ENCODE assay signal across 26 cellular contexts in the genomic region with DNA sequence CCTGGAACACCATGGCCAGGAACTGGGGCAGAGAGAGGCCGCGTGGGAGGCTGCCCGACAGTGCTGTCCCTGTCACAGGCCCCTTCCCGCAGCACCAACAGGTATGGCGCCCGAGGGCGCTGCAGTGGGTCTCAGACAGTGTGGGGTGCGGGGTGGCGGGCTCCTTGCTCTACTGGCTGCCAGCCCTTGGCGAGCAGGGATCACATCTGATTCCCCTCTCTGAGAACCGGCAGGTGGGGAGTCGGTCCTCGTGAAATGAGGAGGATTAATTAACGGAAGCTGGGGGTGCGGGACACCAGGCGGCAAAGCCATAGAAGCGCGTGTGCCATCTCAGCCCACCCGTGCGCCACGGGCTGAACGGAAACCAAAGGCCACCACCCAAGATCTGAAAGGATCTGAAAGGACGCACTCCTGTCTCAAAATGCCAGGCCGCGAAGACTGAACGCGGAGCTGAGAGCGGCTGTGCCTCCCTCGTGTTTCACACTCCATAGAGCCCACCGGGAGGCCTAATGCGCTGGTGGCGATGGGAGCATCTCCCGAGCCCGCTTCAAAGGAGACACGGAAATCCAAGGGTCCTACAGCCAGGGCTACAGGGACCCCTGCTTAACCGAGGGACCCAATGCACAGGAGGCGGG. TPM values are rescaled to one million over a fixed set of nuclear protein-coding genes. Genes with fewer than 3 reads are reported as not detected.
DNase-seq lines count a peak whose midpoint lies in the region; ATAC-seq, FAIRE-seq and TF ChIP-seq lines count a peak whose summit lies in the region.
"Had no signal": no experiment of that assay in that cellular context is flagged by ENCODE, and none has a peak within 500 bp of the region (broad histone marks: within the 10 kb centered on the region; RNA-seq: fewer than 3 reads in every experiment).

No MANE protein-coding gene starts in this region.

- H3K27ac ChIP-seq in K562 (ENCODE audit: extremely low read depth, low read depth, low read length) = no peak overlapping the region
- no peak overlapping the region for H3K27ac ChIP-seq in kidney (ENCODE audit: low read depth in 2 of 2, low read length in 2 of 2)
- H3K27ac ChIP-seq: BLaER1 had no signal

- TF ChIP-seq EP300 in K562 (IDR thresholded peaks at IDR 0.05; ENCODE audit: low read length) = no peak

- H3K9me3 ChIP-seq in K562 (replicated peaks; ENCODE audit: control insufficient read depth, insufficient read depth, low read depth, low read length) (no peaks in the 10 kb centered on the region), kidney (ENCODE audit: control insufficient read depth in 1 of 2, low read length in 2 of 2) (no peaks in the 10 kb centered on the region)
- H3K9me3 ChIP-seq: BE2C, BLaER1 had no signal

- CTCF ChIA-PET in K562 (lab: Yijun Ruan, JAX; ENCODE audit: low intra/inter-chr PET ratio) = no interaction called here

- DNase-seq in K562 (ENCODE audit: extremely low read depth in 1 of 4, low spot score in 3 of 4) (no peak), endothelial cell (ENCODE audit: low spot score) (no peak), kidney (peak; percentile 61), GM03348 (ENCODE audit: low spot score) (no peak)
- DNase-seq in activated T-cell treated with anti-CD3 and anti-CD28 coated beads, Interleukin-2, amount 50 U/mL, for 24 hours = no peak
- DNase-seq: 8988T; ACHN; BE2C; C1 segment of cervical spinal cord; CD4-positive, alpha-beta memory T cell; CD4-positive, CD25-positive, alpha-beta regulatory T cell; CD8-positive, alpha-beta memory T cell; COR-L47; DMS 273 treated with DMSO at 0.1 percent for 48 hours; DMS153; DMS53; DMS79; DND-41; EL; GDM1 had no signal

- no peak for FAIRE-seq in K562 (lab: Jason Lieb, UNC)
- no peak for FAIRE-seq in kidney (lab: Jason Lieb, UNC)
- FAIRE-seq: A204.1, GM12891, GM19239 had no signal

- ATAC-seq in K562 = no peak

- POLR2A ChIA-PET in K562 (lab: Yijun Ruan, JAX) = interaction anchor here (0.6 to 1.5 kb wide), 3 partner anchors 8 to 250 kb away, joined by 3 to 4 read pairs (median 3); no protein-coding TSS in a partner anchor

- H3K27ac Mint-ChIP-seq in endothelial cell (ENCODE audit: unreplicated experiment) = no peak overlapping the region
- H3K27ac Mint-ChIP-seq in activated T-cell treated with anti-CD3 and anti-CD28 coated beads, Interleukin-2, amount 50 U/mL, for 24 hours = no peak overlapping the region
- H3K27ac Mint-ChIP-seq: CD14-positive monocyte; CD4-positive, alpha-beta memory T cell; CD4-positive, CD25-positive, alpha-beta regulatory T cell; CD8-positive, alpha-beta memory T cell had no signal

- intact Hi-C loops in K562 (cut with micrococcal nuclease) = no loop called here
- intact Hi-C loops in kidney (cut with DNase I) = no loop called here

- no peak for TF ChIP-seq POLR2A in K562 (conservative IDR thresholded peaks at IDR 0.05)

- H3K4me3 ChIP-seq in K562 (no peak overlapping the region), kidney (ENCODE audit: low read length in 2 of 2) (no peak overlapping the region)
- H3K4me3 ChIP-seq: BLaER1 had no signal

- H3K9ac ChIP-seq in K562 (ENCODE audit: insufficient read depth in 1 of 2, low read depth in 2 of 2, low read length in 2 of 2) (peak overlapping the region in 1 of 2 experiments; percentile 7; a peak in 1 of 4 replicates), kidney (ENCODE audit: low read length in 2 of 2) (no peak overlapping the region)
- H3K9ac ChIP-seq: BLaER1 had no signal

- no peak for TF ChIP-seq CTCF in K562 (IDR thresholded peaks at IDR 0.05 in 2 of 3, conservative IDR thresholded peaks at IDR 0.05 in 1 of 3; ENCODE audit: insufficient read depth in 2 of 3, low read depth in 1 of 3, low read length in 3 of 3)
- TF ChIP-seq CTCF in endothelial cell (IDR thresholded peaks at IDR 0.05; ENCODE audit: unreplicated experiment) = no peak
- no peak for TF ChIP-seq CTCF in kidney (IDR thresholded peaks at IDR 0.05; ENCODE audit: borderline replicate concordance, extremely low read depth, insufficient read depth)

- H3K9me1 ChIP-seq in K562 (ENCODE audit: control insufficient read depth, insufficient read depth, low read length) = no peaks in the 10 kb centered on the region

- H2AFZ ChIP-seq in K562 (ENCODE audit: low read depth, low read length) = no peak overlapping the region

- no peaks in the 10 kb centered on the region for H3K9me3 Mint-ChIP-seq in endothelial cell (ENCODE audit: unreplicated experiment)
- no peaks in the 10 kb centered on the region for H3K9me3 Mint-ChIP-seq in activated T-cell treated with anti-CD3 and anti-CD28 coated beads, Interleukin-2, amount 50 U/mL, for 24 hours
- H3K9me3 Mint-ChIP-seq: CD14-positive monocyte; CD4-positive, alpha-beta memory T cell; CD4-positive, CD25-positive, alpha-beta regulatory T cell; CD8-positive, alpha-beta memory T cell had no signal

- BruUV-seq in K562 (replicated peaks; lab: Mats Ljungman, UMichigan) = no TSS peak

- no peak for TF ChIP-seq RAD21 in K562 (CRISPR knock-in tag; conservative IDR thresholded peaks at IDR 0.05 in 1 of 2, IDR thresholded peaks at IDR 0.05 in 1 of 2)

- peaks cover 8% of the 10 kb centered on the region for H3K27me3 Mint-ChIP-seq in endothelial cell (ENCODE audit: unreplicated experiment)
- H3K27me3 Mint-ChIP-seq in activated T-cell treated with anti-CD3 and anti-CD28 coated beads, Interleukin-2, amount 50 U/mL, for 24 hours = no peaks in the 10 kb centered on the region
- H3K27me3 Mint-ChIP-seq: CD4-positive, alpha-beta memory T cell; CD4-positive, CD25-positive, alpha-beta regulatory T cell had no signal

- H3K36me3 Mint-ChIP-seq in endothelial cell (ENCODE audit: low read depth, unreplicated experiment) = peaks cover 17% of the 10 kb centered on the region
- H3K36me3 Mint-ChIP-seq in activated T-cell treated with anti-CD3 and anti-CD28 coated beads, Interleukin-2, amount 50 U/mL, for 24 hours (ENCODE audit: low read depth) = peaks cover 69% of the 10 kb centered on the region

- no peak overlapping the region for H3K4me2 ChIP-seq in K562 (ENCODE audit: insufficient read depth, low read length)
- H3K4me2 ChIP-seq: BLaER1 had no signal

- H3K4me1 ChIP-seq in K562 (replicated peaks in 1 of 2; ENCODE audit: control insufficient read depth in 2 of 2, insufficient read depth in 2 of 2, low read length in 2 of 2) (peaks cover 0 to 12% of the 10 kb centered on the region in 2 experiments; a peak in 2 of 5 replicates), kidney (ENCODE audit: control insufficient read depth in 1 of 2, insufficient read depth in 1 of 2, low read depth in 1 of 2, low read length in 2 of 2) (no peaks in the 10 kb centered on the region)
- H3K4me1 ChIP-seq: BE2C had no signal

- peak overlapping the region; percentile 67 for H3K4me3 Mint-ChIP-seq in endothelial cell (ENCODE audit: unreplicated experiment)
- no peak overlapping the region for H3K4me3 Mint-ChIP-seq in activated T-cell treated with anti-CD3 and anti-CD28 coated beads, Interleukin-2, amount 50 U/mL, for 24 hours
- H3K4me3 Mint-ChIP-seq: CD14-positive monocyte; CD4-positive, alpha-beta memory T cell had no signal

- in situ Hi-C loops in K562 (cut with MboI) = no loop called here

- 94% methylated on average over 32 of the region's 37 CpGs for WGBS in K562 (ENCODE audit: insufficient coverage, low coverage, missing lambda C conversion rate)

- H3K36me3 ChIP-seq in K562 (ENCODE audit: control insufficient read depth, insufficient read depth, low read length) = peaks cover 80% of the 10 kb centered on the region; the same call in 2 of the 3 replicates
- H3K36me3 ChIP-seq in kidney (ENCODE audit: control insufficient read depth in 1 of 2, insufficient read depth in 2 of 2, low read length in 2 of 2) = peaks cover 5 to 14% of the 10 kb centered on the region in 2 donors

- H3K79me2 ChIP-seq in K562 (ENCODE audit: control insufficient read depth, insufficient read depth, low read length) = peaks cover 10% of the 10 kb centered on the region; the same call in 2 of the 3 replicates

- H3K4me1 Mint-ChIP-seq in endothelial cell (ENCODE audit: unreplicated experiment) = peaks cover 4% of the 10 kb centered on the region
- H3K4me1 Mint-ChIP-seq in activated T-cell treated with anti-CD3 and anti-CD28 coated beads, Interleukin-2, amount 50 U/mL, for 24 hours (ENCODE audit: low read depth) = peaks cover 12% of the 10 kb centered on the region

- H3K27me3 ChIP-seq in K562 (ENCODE audit: control insufficient read depth in 2 of 2, insufficient read depth in 2 of 2, low read length in 2 of 2) = no peaks in the 10 kb centered on the region
- H3K27me3 ChIP-seq: BE2C, BLaER1 had no signal

- no peaks in the 10 kb centered on the region for H4K20me1 ChIP-seq in K562 (replicated peaks; ENCODE audit: control insufficient read depth, insufficient read depth, low read length)

RNA-seq across cellular contexts. Expression of a gene that starts 6.8 kb away (rescaled TPM):
- total RNA-seq in K562 (2011; cell fraction: chromatin; rRNA removed; ENCODE audit: low replicate concordance) = 67.2 and 276 TPM in 2 replicates
- 199 and 200 TPM in 2 replicates for total RNA-seq in K562 (2011; cell fraction: nucleolus; rRNA removed)
- total RNA-seq in K562 (2011; cell fraction: nucleoplasm; rRNA removed) = 92.5 and 92.7 TPM in 2 replicates
- total RNA-seq in K562 (2014; rRNA removed) = 34.9 and 39.7 TPM in 2 replicates
- total RNA-seq in K562 (2014; rRNA removed; fragmentation: Illumina TruSeq; extraction: Trizol) = 4.1 and 6.8 TPM in 2 replicates
- total RNA-seq in K562 (2015; rRNA removed; fragmentation: Illumina TruSeq; extraction: Trizol) = 19.2 and 20.1 TPM in 2 replicates
- 105 and 119 TPM in 2 replicates for total RNA-seq in K562 (2021)
- polyA plus RNA-seq in K562 (2011; rRNA removed) = 12.0 and 28.0 TPM in 2 replicates
- 17.5 and 46.7 TPM in 2 replicates for polyA plus RNA-seq in K562 (2011; cell fraction: cytosol; rRNA removed)
- 146 and 297 TPM in 2 replicates for polyA plus RNA-seq in K562 (2011; cell fraction: nucleus; rRNA removed)
- polyA plus RNA-seq in K562 (2012) = 62.7 and 64.6 TPM in 2 replicates
- polyA plus RNA-seq in K562 (2014; fragmentation: Illumina TruSeq; extraction: Trizol) = 18.5 and 66.3 TPM in 2 replicates
- polyA plus RNA-seq in K562 (2014; fragmentation: Nextera tagmentation; extraction: Ambion mirVana) = 1 to 10 TPM in 1 of 2 experiments, under 1 TPM in 1; 0.34 to 1.7 TPM
- polyA plus RNA-seq in K562 (2014; rRNA removed) = 46.7 and 55.1 TPM in 2 replicates
- polyA minus RNA-seq in K562 (2011; rRNA and poly(A)+ RNA removed) = 9.8 and 11.1 TPM in 2 replicates
- polyA minus RNA-seq in K562 (2011; cell fraction: cytosol; rRNA and poly(A)+ RNA removed) = 38.7 and 69.3 TPM in 2 replicates
- polyA minus RNA-seq in K562 (2011; cell fraction: nucleus; rRNA and poly(A)+ RNA removed) = 52.6 and 57.9 TPM in 2 replicates
- total RNA-seq in endothelial cell (ENCODE audit: unreplicated experiment) = 109 TPM
- 91.3 TPM for total RNA-seq in kidney
- 62.8 TPM for polyA plus RNA-seq in kidney (ENCODE audit: insufficient read depth, low read depth, low replicate concordance)

RNA-seq across cellular contexts. Expression of a gene that starts 33.1 kb away (rescaled TPM):
- 8.5 and 20.5 TPM in 2 replicates for total RNA-seq in K562 (2011; cell fraction: chromatin; rRNA removed; ENCODE audit: low replicate concordance)
- total RNA-seq in K562 (2011; cell fraction: nucleolus; rRNA removed) = 11.2 and 12.1 TPM in 2 replicates
- total RNA-seq in K562 (2011; cell fraction: nucleoplasm; rRNA removed) = 5.1 and 7.6 TPM in 2 replicates
- total RNA-seq in K562 (2014; rRNA removed) (11.7 and 15.6 TPM in 2 replicates), K562 (2014; rRNA removed; fragmentation: Illumina TruSeq; extraction: Trizol) (1.1 and 1.3 TPM in 2 replicates), K562 (2015; rRNA removed; fragmentation: Illumina TruSeq; extraction: Trizol) (4.7 and 5.5 TPM in 2 replicates), K562 (2021) (17.6 and 24.4 TPM in 2 replicates), endothelial cell (ENCODE audit: unreplicated experiment) (3.4 TPM), kidney (37.0 TPM)
- polyA plus RNA-seq in K562 (2011; rRNA removed) (2.1 and 4.9 TPM in 2 replicates), K562 (2014; fragmentation: Illumina TruSeq; extraction: Trizol) (3.7 and 6.9 TPM in 2 replicates), K562 (2014; fragmentation: Nextera tagmentation; extraction: Ambion mirVana) (under 1 TPM; 0.04 to 0.07 TPM), K562 (2014; rRNA removed) (12.8 and 13.5 TPM in 2 replicates), kidney (ENCODE audit: insufficient read depth, low read depth, low replicate concordance) (12.9 TPM)
- polyA plus RNA-seq in K562 (2011; cell fraction: cytosol; rRNA removed) = 3.8 and 5.1 TPM in 2 replicates
- polyA plus RNA-seq in K562 (2011; cell fraction: nucleus; rRNA removed) = 9.8 and 26.1 TPM in 2 replicates
- 11.2 and 12.1 TPM in 2 replicates for polyA plus RNA-seq in K562 (2012)
- polyA minus RNA-seq in K562 (2011; rRNA and poly(A)+ RNA removed) = 0.66 and 1.1 TPM in 2 replicates
- 5.5 and 7.7 TPM in 2 replicates for polyA minus RNA-seq in K562 (2011; cell fraction: cytosol; rRNA and poly(A)+ RNA removed)
- polyA minus RNA-seq in K562 (2011; cell fraction: nucleus; rRNA and poly(A)+ RNA removed) = 3.6 and 3.8 TPM in 2 replicates

RNA-seq across cellular contexts. Expression of a gene that starts 38.1 kb away (rescaled TPM):
- 266 and 844 TPM in 2 replicates for total RNA-seq in K562 (2011; cell fraction: chromatin; rRNA removed; ENCODE audit: low replicate concordance)
- total RNA-seq in K562 (2011; cell fraction: nucleolus; rRNA removed) = 502 and 577 TPM in 2 replicates
- total RNA-seq in K562 (2011; cell fraction: nucleoplasm; rRNA removed) = 359 and 406 TPM in 2 replicates
- total RNA-seq in K562 (2014; rRNA removed) (59.0 and 71.5 TPM in 2 replicates), K562 (2014; rRNA removed; fragmentation: Illumina TruSeq; extraction: Trizol) (6.9 and 9.5 TPM in 2 replicates), K562 (2015; rRNA removed; fragmentation: Illumina TruSeq; extraction: Trizol) (26.9 and 32.7 TPM in 2 replicates), K562 (2021) (102 and 103 TPM in 2 replicates), endothelial cell (ENCODE audit: unreplicated experiment) (25.0 TPM), kidney (53.4 TPM)
- polyA plus RNA-seq in K562 (2011; rRNA removed) (17.0 and 42.5 TPM in 2 replicates), K562 (2014; fragmentation: Illumina TruSeq; extraction: Trizol) (13.2 and 29.8 TPM in 2 replicates), K562 (2014; fragmentation: Nextera tagmentation; extraction: Ambion mirVana) (1 to 10 TPM; 1.8 to 2.2 TPM), K562 (2014; rRNA removed) (91.2 and 99.3 TPM in 2 replicates), kidney (ENCODE audit: insufficient read depth, low read depth, low replicate concordance) (16.6 TPM)
- polyA plus RNA-seq in K562 (2011; cell fraction: cytosol; rRNA removed) = 14.6 and 28.0 TPM in 2 replicates
- polyA plus RNA-seq in K562 (2011; cell fraction: nucleus; rRNA removed) = 444 and 528 TPM in 2 replicates
- polyA plus RNA-seq in K562 (2012) = 61.2 and 74.6 TPM in 2 replicates
- polyA minus RNA-seq in K562 (2011; rRNA and poly(A)+ RNA removed) = 53.2 and 57.7 TPM in 2 replicates
- polyA minus RNA-seq in K562 (2011; cell fraction: cytosol; rRNA and poly(A)+ RNA removed) = 17.9 and 22.2 TPM in 2 replicates
- polyA minus RNA-seq in K562 (2011; cell fraction: nucleus; rRNA and poly(A)+ RNA removed) = 91.7 and 109 TPM in 2 replicates

RNA-seq across cellular contexts. Expression of a gene that starts 58.6 kb away (rescaled TPM):
- 0.32 and 2.6 TPM in 2 replicates for total RNA-seq in K562 (2011; cell fraction: chromatin; rRNA removed; ENCODE audit: low replicate concordance)
- total RNA-seq in K562 (2011; cell fraction: nucleolus; rRNA removed) = 0.66 and 1.5 TPM in 2 replicates
- total RNA-seq in K562 (2011; cell fraction: nucleoplasm; rRNA removed) = 0.29 and 1.8 TPM in 2 replicates
- 0.18 TPM in 1 of 2 replicates, not detected in the other for total RNA-seq in K562 (2014; rRNA removed)
- not detected in 2 replicates for total RNA-seq in K562 (2014; rRNA removed; fragmentation: Illumina TruSeq; extraction: Trizol)
- not detected in 2 replicates for total RNA-seq in K562 (2015; rRNA removed; fragmentation: Illumina TruSeq; extraction: Trizol)
- total RNA-seq in K562 (2021) = 0.11 and 0.31 TPM in 2 replicates
- polyA plus RNA-seq in K562 (2011; rRNA removed) = 0.10 and 0.20 TPM in 2 replicates
- 0.12 and 0.72 TPM in 2 replicates for polyA plus RNA-seq in K562 (2011; cell fraction: cytosol; rRNA removed)
- 0.53 and 1.7 TPM in 2 replicates for polyA plus RNA-seq in K562 (2011; cell fraction: nucleus; rRNA removed)
- 0.04 and 0.12 TPM in 2 replicates for polyA plus RNA-seq in K562 (2012)
- not detected in 2 replicates for polyA plus RNA-seq in K562 (2014; fragmentation: Illumina TruSeq; extraction: Trizol)
- not detected for polyA plus RNA-seq in K562 (2014; fragmentation: Nextera tagmentation; extraction: Ambion mirVana)
- not detected in 2 replicates for polyA plus RNA-seq in K562 (2014; rRNA removed)
- 0.14 and 0.15 TPM in 2 replicates for polyA minus RNA-seq in K562 (2011; rRNA and poly(A)+ RNA removed)
- 0.19 and 0.27 TPM in 2 replicates for polyA minus RNA-seq in K562 (2011; cell fraction: cytosol; rRNA and poly(A)+ RNA removed)
- polyA minus RNA-seq in K562 (2011; cell fraction: nucleus; rRNA and poly(A)+ RNA removed) = 0.89 and 1.1 TPM in 2 replicates
- 0.21 TPM for total RNA-seq in endothelial cell (ENCODE audit: unreplicated experiment)
- total RNA-seq in kidney = 11.0 TPM
- polyA plus RNA-seq in kidney (ENCODE audit: insufficient read depth, low read depth, low replicate concordance) = 6.8 TPM
- total RNA-seq: A673; CD4-positive, alpha-beta memory T cell; CD4-positive, CD25-positive, alpha-beta regulatory T cell; CD8-positive, alpha-beta memory T cell had no signal
- polyA plus RNA-seq: CD14-positive monocyte; CD4-positive, alpha-beta memory T cell; CD8-positive, alpha-beta memory T cell had no signal
